ENCODE assay signal across 11 cellular contexts in genomic region chr12:112347521-112347920, GRCh38. TPM values are rescaled to one million over a fixed set of nuclear protein-coding genes. Genes with fewer than 3 reads are reported as not detected.
DNase-seq lines count a peak whose midpoint lies in the region; ATAC-seq and TF ChIP-seq lines count a peak whose summit lies in the region.
"Had no signal": no experiment of that assay in that cellular context is flagged by ENCODE, and none has a peak within 500 bp of the region (broad histone marks: within the 10 kb centered on the region; RNA-seq: fewer than 3 reads in every experiment).

No MANE protein-coding gene starts in this region.

- no peak for TF ChIP-seq CTCF in AG09309 (IDR thresholded peaks at IDR 0.05; ENCODE audit: control insufficient read depth, insufficient read depth, low read depth, low read length, missing control alignments)
- TF ChIP-seq CTCF in fibroblast of mammary gland (conservative IDR thresholded peaks at IDR 0.05; ENCODE audit: control insufficient read depth, insufficient read depth, low read depth, low read length), result no peak
- no peak for TF ChIP-seq CTCF in heart left ventricle (IDR thresholded peaks at IDR 0.05)

- H3K4me1 ChIP-seq in heart left ventricle, result peaks cover 0 to 34% (median 19%) of the 10 kb centered on the region in 12 donors

- no peaks in the 10 kb centered on the region for H3K9me3 ChIP-seq in heart left ventricle

- peak; percentile 65 for ATAC-seq in GM21529 (IDR thresholded peaks at IDR 0.05; ENCODE audit: unreplicated experiment)
- ATAC-seq in heart left ventricle, result no peak

- WGBS in heart left ventricle, 4 donors, result 78 to 88% (median 86%) methylated on average over 3 of the region's 3 CpGs

- intact Hi-C loops in heart left ventricle (cut with DNase I), result no loop called here

- H3K4me3 ChIP-seq in AG09309 (ENCODE audit: control insufficient read depth, low read depth, low read length) (no peak overlapping the region), fibroblast of mammary gland (ENCODE audit: control insufficient read depth, low read depth, low read length) (no peak overlapping the region), heart left ventricle (no peak overlapping the region)

- no peaks in the 10 kb centered on the region for H3K36me3 ChIP-seq in heart left ventricle

- no peak for TF ChIP-seq POLR2A in heart left ventricle (IDR thresholded peaks at IDR 0.05)

- no peak overlapping the region for H3K27ac ChIP-seq in heart left ventricle

- H3K27me3 ChIP-seq in heart left ventricle, result no peaks in the 10 kb centered on the region

- DNase-seq in AG09309 (ENCODE audit: low read depth) (peak; percentile 33), NCI-H524 treated with DMSO at 0.1 percent for 48 hours (lab: John Stamatoyannopoulos, UW) (peak; percentile 40), fibroblast of mammary gland (ENCODE audit: low read depth) (peak; percentile 66), heart left ventricle (no peak), activated gamma-delta T cell (lab: John Stamatoyannopoulos, UW) (no peak)
- DNase-seq in stimulated activated naive CD4-positive, alpha-beta T cell treated with Interleukin-2 at 50 U/mL for 16 hours (lab: John Stamatoyannopoulos, UW), result no peak
- DNase-seq in activated naive CD4-positive, alpha-beta T cell treated with anti-CD3 and anti-CD28 coated beads, Interleukin-2, amount 50 U/mL, for 16 hours, result no peak
- DNase-seq: foreskin melanocyte, NCI-H2029, T1000 had no signal

RNA-seq across cellular contexts. Expression of gene HECTD4, which starts 34.7 kb away (rescaled TPM):
- 10 to 100 TPM; 16.2 to 30.7 (median 23.9) TPM for total RNA-seq in heart left ventricle
- 10 to 100 TPM in 1 of 2 donors, 1 to 10 TPM in 1; 6.3 to 14.7 TPM for polyA plus RNA-seq in heart left ventricle

Comparison
In these comparisons a context has a peak if more than half of its experiments do, and no peak if none do; other contexts are left out.
1. DNase-seq: peak in AG09309 (single experiment), NCI-H524 treated with DMSO at 0.1 percent for 48 hours (single experiment) and fibroblast of mammary gland (single experiment); none in stimulated activated naive CD4-positive, alpha-beta T cell treated with Interleukin-2 at 50 U/mL for 16 hours (single experiment), heart left ventricle (0 of 5), activated gamma-delta T cell (single experiment) and activated naive CD4-positive, alpha-beta T cell treated with anti-CD3 and anti-CD28 coated beads, Interleukin-2, amount 50 U/mL, for 16 hours (single experiment).